Comparison of ENCODE assay signal across 8 cellular contexts in the genomic region with DNA sequence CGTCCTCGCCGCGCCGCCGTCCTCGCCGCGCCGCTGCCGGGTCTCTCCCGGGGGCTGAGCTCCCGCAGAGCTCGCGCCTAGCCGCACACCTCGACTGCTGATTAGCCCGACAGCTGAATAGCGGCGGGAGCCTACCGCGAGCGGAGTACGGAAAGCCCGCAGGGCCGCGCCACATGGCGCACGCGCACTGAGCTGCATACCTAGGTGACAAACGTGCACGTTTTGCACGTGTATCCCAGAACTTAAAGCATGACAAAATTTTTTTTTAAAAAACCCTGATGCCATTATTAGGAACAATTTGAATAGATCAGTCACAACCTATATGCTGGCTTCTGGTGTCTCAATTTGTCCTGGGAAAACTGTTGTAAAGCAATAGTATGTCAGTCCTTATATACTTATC. TPM values are rescaled to one million over a fixed set of nuclear protein-coding genes. Genes with fewer than 3 reads are reported as not detected.
A peak's percentile ranks its signal among the peaks of the same experiment; 100 is the strongest.
DNase-seq lines count a peak whose midpoint lies in the region; ATAC-seq and TF ChIP-seq lines count a peak whose summit lies in the region.

A gene with protein sequence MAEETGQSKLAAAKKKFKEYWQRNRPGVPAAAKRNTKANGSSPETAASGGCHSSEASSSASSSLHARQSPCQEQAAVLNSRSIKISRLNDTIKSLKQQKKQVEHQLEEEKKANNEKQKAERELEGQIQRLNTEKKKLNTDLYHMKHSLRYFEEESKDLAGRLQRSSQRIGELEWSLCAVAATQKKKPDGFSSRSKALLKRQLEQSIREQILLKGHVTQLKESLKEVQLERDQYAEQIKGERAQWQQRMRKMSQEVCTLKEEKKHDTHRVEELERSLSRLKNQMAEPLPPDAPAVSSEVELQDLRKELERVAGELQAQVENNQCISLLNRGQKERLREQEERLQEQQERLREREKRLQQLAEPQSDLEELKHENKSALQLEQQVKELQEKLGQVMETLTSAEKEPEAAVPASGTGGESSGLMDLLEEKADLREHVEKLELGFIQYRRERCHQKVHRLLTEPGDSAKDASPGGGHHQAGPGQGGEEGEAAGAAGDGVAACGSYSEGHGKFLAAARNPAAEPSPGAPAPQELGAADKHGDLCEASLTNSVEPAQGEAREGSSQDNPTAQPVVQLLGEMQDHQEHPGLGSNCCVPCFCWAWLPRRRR (minus strand): TSS at position 122 of the 400 bp plus-strand sequence. CDS start 48,117 bp downstream, outside the sequence.

- WGBS in psoas muscle, 3 donors, result 0 to 5% (median 2%) methylated on average over 32 of the region's 33 CpGs

- H3K4me3 Mint-ChIP-seq in CD4-positive, CD25-positive, alpha-beta regulatory T cell, result peak within 1 kb of the TSS; percentile 96 to 100 (median 96)

- no peaks in the 10 kb centered on the region for H3K9me3 ChIP-seq in CD4-positive, CD25-positive, alpha-beta regulatory T cell (ENCODE audit: control insufficient read depth in 2 of 2, low read length in 2 of 2)
- H3K9me3 ChIP-seq in psoas muscle (no peaks in the 10 kb centered on the region), upper lobe of right lung (no peaks in the 10 kb centered on the region)

- ATAC-seq in CD4-positive, CD25-positive, alpha-beta regulatory T cell (ENCODE audit: low read depth in 2 of 2), result peak; percentile 76 to 85
- ATAC-seq in GM21381 (IDR thresholded peaks at IDR 0.05; ENCODE audit: unreplicated experiment) (peak; percentile 77), left cardiac atrium (peak; percentile 38 to 48), psoas muscle (peak; percentile 70 to 90 (median 78)), upper lobe of right lung (peak; percentile 76)

- peaks cover 5% of the 10 kb centered on the region for H3K36me3 ChIP-seq in CD4-positive, CD25-positive, alpha-beta regulatory T cell (ENCODE audit: control insufficient read depth, insufficient read depth, low read length)
- H3K36me3 ChIP-seq in psoas muscle (ENCODE audit: insufficient read depth in 1 of 2, low read depth in 1 of 2) (no peaks in the 10 kb centered on the region), upper lobe of right lung (no peaks in the 10 kb centered on the region)

- no peak for TF ChIP-seq CTCF in psoas muscle (IDR thresholded peaks at IDR 0.05)
- no peak for TF ChIP-seq CTCF in upper lobe of right lung (IDR thresholded peaks at IDR 0.05)

- H3K27me3 ChIP-seq in CD4-positive, CD25-positive, alpha-beta regulatory T cell (ENCODE audit: control insufficient read depth, insufficient read depth, low read length), result peaks cover 2% of the 10 kb centered on the region
- H3K27me3 ChIP-seq in psoas muscle (ENCODE audit: insufficient read depth in 3 of 3, low read length in 2 of 3), result no peaks in the 10 kb centered on the region
- no peaks in the 10 kb centered on the region for H3K27me3 ChIP-seq in upper lobe of right lung

- H3K27me3 Mint-ChIP-seq in CD4-positive, CD25-positive, alpha-beta regulatory T cell, result peaks cover 6% of the 10 kb centered on the region

- peak within 1 kb of the TSS; percentile 62 for H3K4me3 ChIP-seq in CD4-positive, CD25-positive, alpha-beta regulatory T cell (ENCODE audit: low read depth, low read length)
- H3K4me3 ChIP-seq in psoas muscle, result peak within 1 kb of the TSS; percentile 70
- peak within 1 kb of the TSS; percentile 64 for H3K4me3 ChIP-seq in upper lobe of right lung

- H3K4me1 ChIP-seq in CD4-positive, CD25-positive, alpha-beta regulatory T cell (ENCODE audit: control insufficient read depth, insufficient read depth, low read length, poor library complexity, severe bottlenecking), result peaks cover 17% of the 10 kb centered on the region
- H3K4me1 ChIP-seq in psoas muscle, result peaks cover 13% of the 10 kb centered on the region
- peaks cover 6% of the 10 kb centered on the region for H3K4me1 ChIP-seq in upper lobe of right lung

- H3K4me1 Mint-ChIP-seq in CD4-positive, CD25-positive, alpha-beta regulatory T cell, result peaks cover 0 to 30% (median 12%) of the 10 kb centered on the region in 4 donors

- DNase-seq in CD4-positive, CD25-positive, alpha-beta regulatory T cell, result peak; percentile 69 to 92 (median 82)
- DNase-seq in SKM-1 (lab: John Stamatoyannopoulos, UW; ENCODE audit: unreplicated experiment), result peak; percentile 50
- peak; percentile 51 for DNase-seq in activated naive CD8-positive, alpha-beta T cell treated with anti-CD3 and anti-CD28 coated beads, Interleukin-2, amount 50 U/mL, for 16 hours (ENCODE audit: low read depth, low spot score)
- DNase-seq in left cardiac atrium, result peak; percentile 82
- peak; percentile 66 to 84 for DNase-seq in psoas muscle
- DNase-seq in upper lobe of right lung, result peak; percentile 83

- no peak for TF ChIP-seq EP300 in Ishikawa (IDR thresholded peaks at IDR 0.05; ENCODE audit: borderline replicate concordance)

- H3K27ac Mint-ChIP-seq in CD4-positive, CD25-positive, alpha-beta regulatory T cell, result peak within 1 kb of the TSS; percentile 89 to 100 (median 93)

- peaks cover 4% of the 10 kb centered on the region for H3K36me3 Mint-ChIP-seq in CD4-positive, CD25-positive, alpha-beta regulatory T cell

- no peak for TF ChIP-seq RAD21 in Ishikawa (IDR thresholded peaks at IDR 0.05; ENCODE audit: low read depth)

- peak within 1 kb of the TSS; percentile 23 for H3K27ac ChIP-seq in CD4-positive, CD25-positive, alpha-beta regulatory T cell (ENCODE audit: insufficient read depth, low read length, poor library complexity, severe bottlenecking)
- H3K27ac ChIP-seq in psoas muscle (peak within 1 kb of the TSS; percentile 60), upper lobe of right lung (peak within 1 kb of the TSS; percentile 6)

- intact Hi-C loops in left cardiac atrium (cut with DNase I), result loop anchor here in 1 of 2 donors (10.0 kb wide), 1 partner anchor 67 kb away; no protein-coding TSS in a partner anchor
- intact Hi-C loops in psoas muscle (cut with DNase I), result no loop called here
- intact Hi-C loops in upper lobe of right lung (cut with DNase I), result no loop called here

- H3K9me3 Mint-ChIP-seq in CD4-positive, CD25-positive, alpha-beta regulatory T cell, result no peaks in the 10 kb centered on the region

TF ChIP-seq in Ishikawa, 13 proteins besides CTCF, POLR2A, EP300 and RAD21:
- peak; percentile 91 for TF ChIP-seq MAX (IDR thresholded peaks at IDR 0.05)
- TF ChIP-seq EGR1 (IDR thresholded peaks at IDR 0.05), result no peak
TF ChIP-seq in Ishikawa: peak in this region for 1.

RNA-seq across cellular contexts. Expression of the gene that starts here (rescaled TPM):
- 234 TPM for total RNA-seq in CD4-positive, CD25-positive, alpha-beta regulatory T cell
- polyA plus RNA-seq in CD4-positive, CD25-positive, alpha-beta regulatory T cell, result 1 to 10 TPM; 2.8 to 4.6 (median 4.6) TPM
- 10 to 100 TPM; 21.8 to 23.2 TPM for total RNA-seq in left cardiac atrium
- 10 to 100 TPM in 1 of 4 donors, 1 to 10 TPM in 3; 5.3 to 17.8 (median 7.0) TPM for total RNA-seq in psoas muscle
- 10 to 100 TPM in 1 of 3 donors, 1 to 10 TPM in 2; 3.5 to 12.2 (median 6.8) TPM for polyA plus RNA-seq in psoas muscle
- total RNA-seq in upper lobe of right lung, result 80.8 TPM

Comparison
In these comparisons a context has a peak if more than half of its experiments do, and no peak if none do; other contexts are left out.
1. Peak in every context shown above with its lines: DNase-seq, ATAC-seq, H3K4me3 ChIP-seq and H3K27ac ChIP-seq.
2. H3K27ac ChIP-seq: peak in every context shown above with its lines; median percentile 60 in psoas muscle; 23 in CD4-positive, CD25-positive, alpha-beta regulatory T cell; 6 in upper lobe of right lung.